Comparison of ENCODE assay signal across 14 cellular contexts in the genomic region with DNA sequence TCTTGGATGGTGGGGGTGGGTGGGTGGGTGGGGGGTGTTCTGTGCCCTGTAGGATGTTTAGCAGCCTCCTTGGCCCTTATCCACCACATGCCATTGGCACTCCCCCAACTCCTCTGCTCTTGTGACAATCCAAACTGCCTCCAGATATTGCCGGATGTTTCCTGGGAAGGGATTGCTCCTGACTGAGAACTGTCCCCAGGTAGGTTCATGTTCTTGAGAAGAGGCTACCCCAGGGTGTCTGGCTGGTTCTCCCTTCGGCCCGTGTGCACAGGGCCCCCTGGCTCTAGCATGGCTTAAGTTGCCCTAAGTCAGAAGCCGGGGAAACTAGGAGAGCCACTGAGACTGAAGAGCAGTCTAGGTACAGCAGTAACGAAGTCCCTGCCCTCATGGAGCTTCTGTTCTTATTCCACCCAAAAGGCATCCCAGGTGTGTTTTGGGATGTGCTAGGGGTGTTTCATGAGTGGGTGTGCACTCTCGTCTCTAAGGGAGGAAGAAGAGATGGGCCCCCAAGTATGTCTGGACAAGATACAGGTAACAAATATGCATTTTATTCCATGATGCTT. TPM values are rescaled to one million over a fixed set of nuclear protein-coding genes. Genes with fewer than 3 reads are reported as not detected.
DNase-seq lines count a peak whose midpoint lies in the region; ATAC-seq and TF ChIP-seq lines count a peak whose summit lies in the region.
"Had no signal": no experiment of that assay in that cellular context is flagged by ENCODE, and none has a peak within 500 bp of the region (broad histone marks: within the 10 kb centered on the region; RNA-seq: fewer than 3 reads in every experiment).

No MANE protein-coding gene starts in this region.

- ATAC-seq in GM18519 (IDR thresholded peaks at IDR 0.05; ENCODE audit: low FRiP score, unreplicated experiment) (no peak), GM23338 (no peak)

- peak overlapping the region in 2 of 3 experiments; percentile 61 to 96 for H3K27ac Mint-ChIP-seq in nephron
- no peak overlapping the region for H3K27ac Mint-ChIP-seq in GM23338

- H3K27ac ChIP-seq in coronary artery (peak overlapping the region; percentile 86 to 95), urinary bladder (ENCODE audit: low read depth) (peak overlapping the region; percentile 27), GM23338 (ENCODE audit: low read depth) (no peak overlapping the region)
- H3K27ac ChIP-seq: KMS-11, SJSA1 had no signal

- no peaks in the 10 kb centered on the region for H3K27me3 ChIP-seq in GM23338 (ENCODE audit: insufficient read depth)
- H3K27me3 ChIP-seq: SJSA1 had no signal

- no peaks in the 10 kb centered on the region for H3K36me3 ChIP-seq in urinary bladder (ENCODE audit: insufficient read depth)
- no peaks in the 10 kb centered on the region for H3K36me3 ChIP-seq in GM23338 (ENCODE audit: insufficient read depth)
- H3K36me3 ChIP-seq: SJSA1 had no signal

- 70% methylated on average over 6 of the region's 6 CpGs for WGBS in urinary bladder

- H4K20me1 ChIP-seq in GM23338 (replicated peaks; ENCODE audit: insufficient read depth) = no peaks in the 10 kb centered on the region

- DNase-seq in NCI-H2196 (lab: John Stamatoyannopoulos, UW; ENCODE audit: unreplicated experiment) (peak; percentile 32), NCI-H2196 treated with DMSO at 0.1 percent for 48 hours (lab: John Stamatoyannopoulos, UW; ENCODE audit: unreplicated experiment) (no peak), coronary artery (ENCODE audit: low spot score) (no peak), GM23338 (ENCODE audit: low spot score) (no peak), Kasumi-1 (lab: John Stamatoyannopoulos, UW) (no peak)
- DNase-seq: 8988T; activated naive CD4-positive, alpha-beta T cell treated with Interleukin-2 at 50 U/mL for 16 hours; effector memory CD4-positive, alpha-beta T cell; stimulated activated CD4-positive, alpha-beta T cell treated with anti-CD3 and anti-CD28 coated beads, Interleukin-1b, Interleukin-23, amount 100 ng/mL, for 48 hours had no signal

- H3K4me2 ChIP-seq in GM23338 = no peak overlapping the region
- H3K4me2 ChIP-seq: KMS-11 had no signal

- H3K4me3 Mint-ChIP-seq in nephron = no peak overlapping the region
- H3K4me3 Mint-ChIP-seq in GM23338 = no peak overlapping the region

- no peak overlapping the region for H2AFZ ChIP-seq in GM23338

- H3K79me2 ChIP-seq in GM23338 (replicated peaks; ENCODE audit: insufficient read depth) = no peaks in the 10 kb centered on the region

- H3K27me3 Mint-ChIP-seq in nephron (ENCODE audit: low read depth) = no peaks in the 10 kb centered on the region
- H3K27me3 Mint-ChIP-seq in GM23338 (ENCODE audit: insufficient read depth, low read depth, poor library complexity) = peaks cover 2% of the 10 kb centered on the region

- no peak for TF ChIP-seq CTCF in coronary artery (IDR thresholded peaks at IDR 0.05)
- TF ChIP-seq CTCF in nephron (IDR thresholded peaks at IDR 0.05; ENCODE audit: unreplicated experiment in 3 of 3) = no peak
- TF ChIP-seq CTCF in GM23338 (conservative IDR thresholded peaks at IDR 0.05; ENCODE audit: low read depth in 2 of 2) = no peak

- H3K36me3 Mint-ChIP-seq in nephron (ENCODE audit: low read depth) = no peaks in the 10 kb centered on the region
- H3K36me3 Mint-ChIP-seq in GM23338 (ENCODE audit: low read depth) = no peaks in the 10 kb centered on the region

- H3K4me1 Mint-ChIP-seq in nephron (peaks cover 20% of the 10 kb centered on the region), GM23338 (peaks cover 13% of the 10 kb centered on the region)

- H3K4me3 ChIP-seq in coronary artery (peak overlapping the region; percentile 52), urinary bladder (ENCODE audit: low read depth, low read length) (no peak overlapping the region), GM23338 (no peak overlapping the region)
- H3K4me3 ChIP-seq: SJSA1 had no signal

- H3K9me2 ChIP-seq in GM23338 (ENCODE audit: insufficient read depth) = no peaks in the 10 kb centered on the region

- H3K9me3 Mint-ChIP-seq in nephron = no peaks in the 10 kb centered on the region
- H3K9me3 Mint-ChIP-seq in GM23338 = no peaks in the 10 kb centered on the region

- no peaks in the 10 kb centered on the region for H3K4me1 ChIP-seq in urinary bladder (ENCODE audit: insufficient read depth)
- no peaks in the 10 kb centered on the region for H3K4me1 ChIP-seq in GM23338 (ENCODE audit: insufficient read depth)
- H3K4me1 ChIP-seq: SJSA1 had no signal

- no peaks in the 10 kb centered on the region for H3F3A ChIP-seq in GM23338 (replicated peaks; ENCODE audit: low read depth)

TF ChIP-seq in GM23338, 12 proteins besides CTCF, POLR2A, EP300 and RAD21 (continues in another document):
- TF ChIP-seq, protein P1, sequence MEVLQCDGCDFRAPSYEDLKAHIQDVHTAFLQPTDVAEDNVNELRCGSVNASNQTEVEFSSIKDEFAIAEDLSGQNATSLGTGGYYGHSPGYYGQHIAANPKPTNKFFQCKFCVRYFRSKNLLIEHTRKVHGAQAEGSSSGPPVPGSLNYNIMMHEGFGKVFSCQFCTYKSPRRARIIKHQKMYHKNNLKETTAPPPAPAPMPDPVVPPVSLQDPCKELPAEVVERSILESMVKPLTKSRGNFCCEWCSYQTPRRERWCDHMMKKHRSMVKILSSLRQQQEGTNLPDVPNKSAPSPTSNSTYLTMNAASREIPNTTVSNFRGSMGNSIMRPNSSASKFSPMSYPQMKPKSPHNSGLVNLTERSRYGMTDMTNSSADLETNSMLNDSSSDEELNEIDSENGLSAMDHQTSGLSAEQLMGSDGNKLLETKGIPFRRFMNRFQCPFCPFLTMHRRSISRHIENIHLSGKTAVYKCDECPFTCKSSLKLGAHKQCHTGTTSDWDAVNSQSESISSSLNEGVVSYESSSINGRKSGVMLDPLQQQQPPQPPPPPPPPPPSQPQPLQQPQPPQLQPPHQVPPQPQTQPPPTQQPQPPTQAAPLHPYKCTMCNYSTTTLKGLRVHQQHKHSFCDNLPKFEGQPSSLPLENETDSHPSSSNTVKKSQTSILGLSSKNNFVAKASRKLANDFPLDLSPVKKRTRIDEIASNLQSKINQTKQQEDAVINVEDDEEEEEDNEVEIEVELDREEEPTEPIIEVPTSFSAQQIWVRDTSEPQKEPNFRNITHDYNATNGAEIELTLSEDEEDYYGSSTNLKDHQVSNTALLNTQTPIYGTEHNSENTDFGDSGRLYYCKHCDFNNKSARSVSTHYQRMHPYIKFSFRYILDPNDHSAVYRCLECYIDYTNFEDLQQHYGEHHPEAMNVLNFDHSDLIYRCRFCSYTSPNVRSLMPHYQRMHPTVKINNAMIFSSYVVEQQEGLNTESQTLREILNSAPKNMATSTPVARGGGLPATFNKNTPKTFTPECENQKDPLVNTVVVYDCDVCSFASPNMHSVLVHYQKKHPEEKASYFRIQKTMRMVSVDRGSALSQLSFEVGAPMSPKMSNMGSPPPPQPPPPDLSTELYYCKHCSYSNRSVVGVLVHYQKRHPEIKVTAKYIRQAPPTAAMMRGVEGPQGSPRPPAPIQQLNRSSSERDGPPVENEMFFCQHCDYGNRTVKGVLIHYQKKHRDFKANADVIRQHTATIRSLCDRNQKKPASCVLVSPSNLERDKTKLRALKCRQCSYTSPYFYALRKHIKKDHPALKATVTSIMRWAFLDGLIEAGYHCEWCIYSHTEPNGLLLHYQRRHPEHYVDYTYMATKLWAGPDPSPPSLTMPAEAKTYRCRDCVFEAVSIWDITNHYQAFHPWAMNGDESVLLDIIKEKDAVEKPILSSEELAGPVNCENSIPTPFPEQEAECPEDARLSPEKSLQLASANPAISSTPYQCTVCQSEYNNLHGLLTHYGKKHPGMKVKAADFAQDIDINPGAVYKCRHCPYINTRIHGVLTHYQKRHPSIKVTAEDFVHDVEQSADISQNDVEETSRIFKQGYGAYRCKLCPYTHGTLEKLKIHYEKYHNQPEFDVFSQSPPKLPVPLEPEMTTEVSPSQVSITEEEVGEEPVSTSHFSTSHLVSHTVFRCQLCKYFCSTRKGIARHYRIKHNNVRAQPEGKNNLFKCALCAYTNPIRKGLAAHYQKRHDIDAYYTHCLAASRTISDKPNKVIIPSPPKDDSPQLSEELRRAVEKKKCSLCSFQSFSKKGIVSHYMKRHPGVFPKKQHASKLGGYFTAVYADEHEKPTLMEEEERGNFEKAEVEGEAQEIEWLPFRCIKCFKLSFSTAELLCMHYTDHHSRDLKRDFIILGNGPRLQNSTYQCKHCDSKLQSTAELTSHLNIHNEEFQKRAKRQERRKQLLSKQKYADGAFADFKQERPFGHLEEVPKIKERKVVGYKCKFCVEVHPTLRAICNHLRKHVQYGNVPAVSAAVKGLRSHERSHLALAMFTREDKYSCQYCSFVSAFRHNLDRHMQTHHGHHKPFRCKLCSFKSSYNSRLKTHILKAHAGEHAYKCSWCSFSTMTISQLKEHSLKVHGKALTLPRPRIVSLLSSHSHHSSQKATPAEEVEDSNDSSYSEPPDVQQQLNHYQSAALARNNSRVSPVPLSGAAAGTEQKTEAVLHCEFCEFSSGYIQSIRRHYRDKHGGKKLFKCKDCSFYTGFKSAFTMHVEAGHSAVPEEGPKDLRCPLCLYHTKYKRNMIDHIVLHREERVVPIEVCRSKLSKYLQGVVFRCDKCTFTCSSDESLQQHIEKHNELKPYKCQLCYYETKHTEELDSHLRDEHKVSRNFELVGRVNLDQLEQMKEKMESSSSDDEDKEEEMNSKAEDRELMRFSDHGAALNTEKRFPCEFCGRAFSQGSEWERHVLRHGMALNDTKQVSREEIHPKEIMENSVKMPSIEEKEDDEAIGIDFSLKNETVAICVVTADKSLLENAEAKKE (CRISPR knock-in tag; IDR thresholded peaks at IDR 0.05) = no peak

RNA-seq across cellular contexts. Expression of gene THRAP3, which starts 19.8 kb away (rescaled TPM):
- 67.3 TPM for total RNA-seq in urinary bladder
- polyA plus RNA-seq in urinary bladder (52.4 TPM), GM23338 (2016; fragmentation: Nextera tagmentation; extraction: Ambion mirVana) (147 and 161 TPM in 2 replicates)
- 127 and 145 TPM in 2 replicates for total RNA-seq in GM23338 (2014; rRNA removed; shearing (Covaris generic))

RNA-seq across cellular contexts. Expression of gene MAP7D1, which starts 48.5 kb away (rescaled TPM):
- total RNA-seq in urinary bladder = 31.7 TPM
- polyA plus RNA-seq in urinary bladder = 144 TPM
- 37.4 and 59.8 TPM in 2 replicates for total RNA-seq in GM23338 (2014; rRNA removed; shearing (Covaris generic))
- 13.8 and 14.7 TPM in 2 replicates for polyA plus RNA-seq in GM23338 (2016; fragmentation: Nextera tagmentation; extraction: Ambion mirVana)

RNA-seq across cellular contexts. Expression of gene TRAPPC3, which starts 55.1 kb away (rescaled TPM):
- 43.9 TPM for total RNA-seq in urinary bladder
- polyA plus RNA-seq in urinary bladder = 76.9 TPM
- 55.8 and 55.9 TPM in 2 replicates for total RNA-seq in GM23338 (2014; rRNA removed; shearing (Covaris generic))
- 45.2 and 45.6 TPM in 2 replicates for polyA plus RNA-seq in GM23338 (2016; fragmentation: Nextera tagmentation; extraction: Ambion mirVana)
